8 cellular contexts compared by ENCODE assay signal in genomic region chr16:90018297-90019200, GRCh38. TPM values are rescaled to one million over a fixed set of nuclear protein-coding genes. Genes with fewer than 3 reads are reported as not detected.
DNase-seq lines count a peak whose midpoint lies in the region; ATAC-seq, FAIRE-seq and TF ChIP-seq lines count a peak whose summit lies in the region.

No MANE protein-coding gene starts in this region.

- DNase-seq in NCI-H1417 (lab: John Stamatoyannopoulos, UW): peak in 2 of 3 experiments; percentile 62 to 66
- no peak for DNase-seq in NCI-H1417 treated with DMSO at 0.1 percent for 48 hours (lab: John Stamatoyannopoulos, UW)
- DNase-seq in WTC11 (ENCODE audit: low spot score): peak; percentile 44
- DNase-seq in glutamatergic neuron: peak; percentile 57
- DNase-seq in NAMALWA (ENCODE audit: low spot score): no peak
- DNase-seq in HTR-8/SVneo (ENCODE audit: insufficient read length, low spot score): no peak

- no peaks in the 10 kb centered on the region for H3K27me3 Mint-ChIP-seq in WTC11 (ENCODE audit: low read depth)
- peaks cover 11% of the 10 kb centered on the region for H3K27me3 Mint-ChIP-seq in glutamatergic neuron (ENCODE audit: unreplicated experiment)

- H3K4me3 ChIP-seq in rectal smooth muscle tissue (ENCODE audit: low read length): peak overlapping the region; percentile 54

- no peaks in the 10 kb centered on the region for H3K36me3 ChIP-seq in rectal smooth muscle tissue (ENCODE audit: control insufficient read depth, insufficient read depth, low read length)

- TF ChIP-seq CTCF in WTC11 (IDR thresholded peaks at IDR 0.05) (no peak), glutamatergic neuron (IDR thresholded peaks at IDR 0.05; ENCODE audit: partially characterized antibody, unreplicated experiment) (no peak)

- peak; percentile 10 for ATAC-seq in WTC11
- no peak for ATAC-seq in HG02852 (IDR thresholded peaks at IDR 0.05; ENCODE audit: unreplicated experiment)

- H3K4me1 Mint-ChIP-seq in WTC11 (peaks cover 34% of the 10 kb centered on the region), glutamatergic neuron (ENCODE audit: low read depth, unreplicated experiment) (peaks cover 16% of the 10 kb centered on the region)

- peak overlapping the region; percentile 81 for H3K4me3 Mint-ChIP-seq in WTC11
- peak overlapping the region; percentile 78 for H3K4me3 Mint-ChIP-seq in glutamatergic neuron (ENCODE audit: unreplicated experiment)

- POLR2A ChIA-PET in WTC11 (lab: Charles Lee): interaction anchor here (0.8 to 2.6 kb wide), 4 partner anchors 13 to 93 kb away, joined by 3 to 8 read pairs (median 4); no protein-coding TSS in a partner anchor

- CTCF ChIA-PET in WTC11 (lab: Charles Lee): interaction anchor here (0.8 to 3.4 kb wide), 15 partner anchors 13 to 108 kb away, joined by 3 to 24 read pairs (median 6); partner anchors contain the start of genes DEF8 and TUBB3

- H3K9me3 Mint-ChIP-seq in WTC11 (no peaks in the 10 kb centered on the region), glutamatergic neuron (ENCODE audit: unreplicated experiment) (peaks cover 8% of the 10 kb centered on the region)

- no peak overlapping the region for H3K27ac Mint-ChIP-seq in WTC11
- no peak overlapping the region for H3K27ac Mint-ChIP-seq in glutamatergic neuron (ENCODE audit: unreplicated experiment)

- H3K9ac ChIP-seq in rectal smooth muscle tissue (ENCODE audit: low read length): no peak overlapping the region

- H3K4me1 ChIP-seq in rectal smooth muscle tissue (ENCODE audit: control insufficient read depth, insufficient read depth, low read length): peaks cover 4% of the 10 kb centered on the region

- no peaks in the 10 kb centered on the region for H3K27me3 ChIP-seq in rectal smooth muscle tissue (ENCODE audit: control insufficient read depth, insufficient read depth, low read length)

- FAIRE-seq in HTR-8/SVneo (lab: Jason Lieb, UNC): no peak

- no peak overlapping the region for H3K27ac ChIP-seq in rectal smooth muscle tissue (ENCODE audit: low read depth, low read length)

- H3K36me3 Mint-ChIP-seq in WTC11 (peaks cover 11% of the 10 kb centered on the region; the same call in 1 of the 2 replicates), glutamatergic neuron (ENCODE audit: unreplicated experiment) (no peaks in the 10 kb centered on the region)

TF ChIP-seq in WTC11, 78 proteins besides CTCF, POLR2A, EP300 and RAD21 (continues in another document):
- no peak for TF ChIP-seq SOX15 (CRISPR knock-in tag; IDR thresholded peaks at IDR 0.05)
- no peak for TF ChIP-seq IRF1 (CRISPR knock-in tag; IDR thresholded peaks at IDR 0.05)
- no peak for TF ChIP-seq SMAD3 (CRISPR knock-in tag; IDR thresholded peaks at IDR 0.05; ENCODE audit: borderline replicate concordance)
- TF ChIP-seq ZBTB43 (CRISPR knock-in tag; IDR thresholded peaks at IDR 0.05): no peak
- TF ChIP-seq ZNF263 (CRISPR knock-in tag; IDR thresholded peaks at IDR 0.05; ENCODE audit: low read depth): no peak
- TF ChIP-seq USF2 (CRISPR knock-in tag; IDR thresholded peaks at IDR 0.05): no peak
- no peak for TF ChIP-seq E2F5 (CRISPR knock-in tag; IDR thresholded peaks at IDR 0.05)
- no peak for TF ChIP-seq SP1 (CRISPR knock-in tag; conservative IDR thresholded peaks at IDR 0.05)
- no peak for TF ChIP-seq ZMAT4 (CRISPR knock-in tag; IDR thresholded peaks at IDR 0.05)
- no peak for TF ChIP-seq PRDM15 (CRISPR knock-in tag; IDR thresholded peaks at IDR 0.05)
- peak; percentile 54; the same call in 1 of the 2 replicates for TF ChIP-seq HMGXB4 (CRISPR knock-in tag; IDR thresholded peaks at IDR 0.05)
- no peak for TF ChIP-seq ZSCAN18 (CRISPR knock-in tag; IDR thresholded peaks at IDR 0.05)

RNA-seq across cellular contexts. Expression of gene DBNDD1, which starts 0.7 kb away (rescaled TPM):
- total RNA-seq in WTC11 (2021) (74.8 to 77.0 TPM (median 75.0 TPM) in 3 replicates), glutamatergic neuron (ENCODE audit: unreplicated experiment) (77.8 TPM)

RNA-seq across cellular contexts. Expression of gene PRDM7, which starts 58.6 kb away (rescaled TPM):
- 0.07 TPM in 1 of 3 replicates, not detected in the others for total RNA-seq in WTC11 (2021)
- not detected for total RNA-seq in glutamatergic neuron (ENCODE audit: unreplicated experiment)

Comparison
In these comparisons a context has a peak if more than half of its experiments do, and no peak if none do; other contexts are left out.
1. DNase-seq: peak in NCI-H1417 (2 of 3), WTC11 (single experiment) and glutamatergic neuron (single experiment); none in NCI-H1417 treated with DMSO at 0.1 percent for 48 hours (single experiment), NAMALWA (single experiment) and HTR-8/SVneo (single experiment).